In genomic region chr4:38237139-38237538, GRCh38 we compare ENCODE assay signal across 1 cellular context.
TF ChIP-seq lines count a peak whose summit lies in the region.

No MANE protein-coding gene starts in this region.

TF ChIP-seq in HepG2, 621 proteins besides CTCF, POLR2A, EP300 and RAD21 (continued from another document and continues in another):
- TF ChIP-seq ZNF574 (CRISPR knock-in tag; IDR thresholded peaks at IDR 0.05): no peak
- no peak for TF ChIP-seq BCLAF1 (IDR thresholded peaks at IDR 0.05)
- TF ChIP-seq HNRNPK (IDR thresholded peaks at IDR 0.05; ENCODE audit: low read depth, low read length, poor library complexity, severe bottlenecking): no peak
- peak; percentile 32; the same call in 1 of the 2 replicates for TF ChIP-seq FOXO1 (CRISPR knock-in tag; IDR thresholded peaks at IDR 0.05)
- no peak for TF ChIP-seq ZNF549 (CRISPR knock-in tag; IDR thresholded peaks at IDR 0.05)
- no peak for TF ChIP-seq ZNF839 (CRISPR knock-in tag; IDR thresholded peaks at IDR 0.05; ENCODE audit: borderline replicate concordance)
- no peak for TF ChIP-seq ZBED4 (CRISPR knock-in tag; IDR thresholded peaks at IDR 0.05; ENCODE audit: borderline replicate concordance)
- TF ChIP-seq ZNF275 (CRISPR knock-in tag; IDR thresholded peaks at IDR 0.05; ENCODE audit: borderline replicate concordance): no peak
- no peak for TF ChIP-seq TSC22D2 (CRISPR knock-in tag; IDR thresholded peaks at IDR 0.05; ENCODE audit: borderline replicate concordance)
- no peak for TF ChIP-seq ZNF558 (CRISPR knock-in tag; IDR thresholded peaks at IDR 0.05; ENCODE audit: borderline replicate concordance)
- TF ChIP-seq ZNF564 (CRISPR knock-in tag; IDR thresholded peaks at IDR 0.05): no peak
- TF ChIP-seq KLF15 (CRISPR knock-in tag; IDR thresholded peaks at IDR 0.05; ENCODE audit: borderline replicate concordance): no peak
- TF ChIP-seq ZNF24 (IDR thresholded peaks at IDR 0.05): no peak
- TF ChIP-seq RBM39 (IDR thresholded peaks at IDR 0.05; ENCODE audit: low read depth, low read length, poor library complexity, severe bottlenecking): no peak
- no peak for TF ChIP-seq SRSF4 (IDR thresholded peaks at IDR 0.05; ENCODE audit: low read depth, low read length, poor library complexity, severe bottlenecking)
- no peak for TF ChIP-seq HNF1A (IDR thresholded peaks at IDR 0.05; ENCODE audit: low read depth)
- no peak for TF ChIP-seq HNF1A (CRISPR knock-in tag; IDR thresholded peaks at IDR 0.05; ENCODE audit: borderline replicate concordance)
- 0 out of 2 replicates have a peak, but pooled peaks have one; percentile 22 for TF ChIP-seq IRF2 (CRISPR knock-in tag; IDR thresholded peaks at IDR 0.05)
- TF ChIP-seq ZBTB37 (CRISPR knock-in tag; IDR thresholded peaks at IDR 0.05): peak; percentile 84
- TF ChIP-seq ZNF441 (CRISPR knock-in tag; IDR thresholded peaks at IDR 0.05; ENCODE audit: borderline replicate concordance): 0 out of 2 replicates have a peak, but pooled peaks have one; percentile 44
- TF ChIP-seq ZNF33A (CRISPR knock-in tag; IDR thresholded peaks at IDR 0.05; ENCODE audit: borderline replicate concordance): no peak
- TF ChIP-seq SMAD3 (CRISPR knock-in tag; IDR thresholded peaks at IDR 0.05): no peak
- no peak for TF ChIP-seq ZNF513 (CRISPR knock-in tag; conservative IDR thresholded peaks at IDR 0.05)
- no peak for TF ChIP-seq ZSCAN30 (CRISPR knock-in tag; IDR thresholded peaks at IDR 0.05)
- TF ChIP-seq ZNF713 (CRISPR knock-in tag; IDR thresholded peaks at IDR 0.05): no peak
- TF ChIP-seq ZNF687 (CRISPR knock-in tag; IDR thresholded peaks at IDR 0.05): no peak
- no peak for TF ChIP-seq TGIF2 (CRISPR knock-in tag; IDR thresholded peaks at IDR 0.05)
- TF ChIP-seq NR3C1 (CRISPR knock-in tag; IDR thresholded peaks at IDR 0.05): no peak
- no peak for TF ChIP-seq HIVEP1 (CRISPR knock-in tag; IDR thresholded peaks at IDR 0.05)
- no peak for TF ChIP-seq HNRNPL (IDR thresholded peaks at IDR 0.05; ENCODE audit: low read depth, low read length)
- no peak for TF ChIP-seq FOXP1 (IDR thresholded peaks at IDR 0.05)
- no peak for TF ChIP-seq FOXP1 (CRISPR knock-in tag; IDR thresholded peaks at IDR 0.05)
- TF ChIP-seq ZNF251 (CRISPR knock-in tag; IDR thresholded peaks at IDR 0.05): no peak
- no peak for TF ChIP-seq ZBTB2 (CRISPR knock-in tag; IDR thresholded peaks at IDR 0.05; ENCODE audit: low read depth)
